Comparison of ENCODE assay signal across 17 cellular contexts in the genomic region with DNA sequence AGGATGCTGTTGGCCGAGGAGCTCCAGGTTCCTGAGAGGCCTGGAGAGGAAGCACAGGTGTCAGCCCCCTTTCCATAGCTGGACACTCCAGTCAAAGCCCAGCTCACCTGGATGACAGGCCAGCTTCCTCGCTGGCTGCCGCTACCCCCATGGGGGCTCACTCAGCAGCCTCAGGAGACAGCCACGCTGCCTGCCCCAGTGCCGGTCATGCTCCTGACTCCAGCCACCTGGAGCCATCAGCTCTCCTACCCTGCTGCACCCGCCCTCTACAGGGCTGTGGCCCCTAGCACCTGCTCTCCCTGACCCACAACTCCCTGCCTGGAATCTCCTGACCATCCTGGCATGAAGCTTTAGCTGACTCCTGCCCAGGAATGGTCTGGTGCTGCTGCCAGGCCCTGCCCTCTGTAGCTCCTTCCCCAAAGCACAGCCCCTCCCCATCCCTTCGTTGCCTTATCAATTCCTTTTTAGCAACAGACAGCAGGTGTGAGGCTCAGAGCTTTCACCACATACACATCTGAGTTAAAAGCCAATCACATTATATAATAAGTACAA.
DNase-seq lines count a peak whose midpoint lies in the region; ATAC-seq lines count a peak whose summit lies in the region.
"Had no signal": no experiment of that assay in that cellular context is flagged by ENCODE, and none has a peak within 500 bp of the region (broad histone marks: within the 10 kb centered on the region; RNA-seq: fewer than 3 reads in every experiment).

No MANE protein-coding gene starts in this region.

- peak overlapping the region; percentile 74 for H3K27ac Mint-ChIP-seq in activated T-cell treated with anti-CD3 and anti-CD28 coated beads, Interleukin-2, amount 50 U/mL, for 24 hours
- H3K27ac Mint-ChIP-seq in activated T-helper 17 cell treated with anti-CD3 and anti-CD28 coated beads, Interleukin-2, amount 50 U/mL, for 72 hours: peak overlapping the region; percentile 69
- peak overlapping the region; percentile 69 for H3K27ac Mint-ChIP-seq in stimulated activated memory B cell treated with anti-CD40 and anti-IgM and Interleukin-4, amounts not matched to agents 10 μg/mL and 1 μg/mL and 100 μg/mL, for 72 hours
- H3K27ac Mint-ChIP-seq: stimulated activated naive CD8-positive, alpha-beta T cell treated with anti-CD3 and anti-CD28 coated beads, Interleukin-15, Interleukin-2, amounts not matched to agents 100 ng/mL and 50 ng/mL, for 24 hours had no signal

- no peak for DNase-seq in activated T-cell treated with anti-CD3 and anti-CD28 coated beads, Interleukin-2, amount 50 U/mL, for 24 hours
- DNase-seq in activated T-cell treated with anti-CD3 and anti-CD28 coated beads, Interleukin-2, amount 50 U/mL, for 4 hours: no peak
- peak; percentile 89 for DNase-seq in NCI-H748 (lab: John Stamatoyannopoulos, UW; ENCODE audit: unreplicated experiment)
- DNase-seq in left lobe of liver (ENCODE audit: low spot score): no peak
- DNase-seq in OCI-M1 (lab: John Stamatoyannopoulos, UW): no peak
- DNase-seq: 8988T; activated CD4-positive, alpha-beta T cell treated with anti-CD3 and anti-CD28 coated beads, Interleukin-2, amount 50 U/mL, for 1 hour; immature natural killer cell; NCI-H1092 treated with DMSO at 0.1 percent for 48 hours; NCI-H2171 treated with DMSO at 0.1 percent for 48 hours; ovary; stimulated activated CD4-positive, alpha-beta T cell treated with anti-CD3 and anti-CD28 coated beads, Interleukin-1b, Interleukin-23, amount 100 ng/mL, for 48 hours had no signal

- H3K9me3 Mint-ChIP-seq in activated T-cell treated with anti-CD3 and anti-CD28 coated beads, Interleukin-2, amount 50 U/mL, for 24 hours: no peaks in the 10 kb centered on the region
- H3K9me3 Mint-ChIP-seq in activated T-cell treated with anti-CD3 and anti-CD28 coated beads, Interleukin-2, amount 50 U/mL, for 4 hours: no peaks in the 10 kb centered on the region
- no peaks in the 10 kb centered on the region for H3K9me3 Mint-ChIP-seq in activated T-helper 17 cell treated with anti-CD3 and anti-CD28 coated beads, Interleukin-2, amount 50 U/mL, for 72 hours
- no peaks in the 10 kb centered on the region for H3K9me3 Mint-ChIP-seq in stimulated activated memory B cell treated with anti-CD40 and anti-IgM and Interleukin-4, amounts not matched to agents 10 μg/mL and 1 μg/mL and 100 μg/mL, for 72 hours
- H3K9me3 Mint-ChIP-seq: brain; immature natural killer cell; stimulated activated naive CD8-positive, alpha-beta T cell treated with anti-CD3 and anti-CD28 coated beads, Interleukin-15, Interleukin-2, amounts not matched to agents 100 ng/mL and 50 ng/mL, for 24 hours had no signal

- no peaks in the 10 kb centered on the region for H3K27me3 Mint-ChIP-seq in activated T-cell treated with anti-CD3 and anti-CD28 coated beads, Interleukin-2, amount 50 U/mL, for 24 hours
- no peaks in the 10 kb centered on the region for H3K27me3 Mint-ChIP-seq in activated T-cell treated with anti-CD3 and anti-CD28 coated beads, Interleukin-2, amount 50 U/mL, for 4 hours (ENCODE audit: low read depth)
- no peaks in the 10 kb centered on the region for H3K27me3 Mint-ChIP-seq in activated T-helper 17 cell treated with anti-CD3 and anti-CD28 coated beads, Interleukin-2, amount 50 U/mL, for 72 hours
- no peaks in the 10 kb centered on the region for H3K27me3 Mint-ChIP-seq in stimulated activated memory B cell treated with anti-CD40 and anti-IgM and Interleukin-4, amounts not matched to agents 10 μg/mL and 1 μg/mL and 100 μg/mL, for 72 hours
- H3K27me3 Mint-ChIP-seq: brain; stimulated activated naive CD8-positive, alpha-beta T cell treated with anti-CD3 and anti-CD28 coated beads, Interleukin-15, Interleukin-2, amounts not matched to agents 100 ng/mL and 50 ng/mL, for 24 hours had no signal

- H3K4me1 Mint-ChIP-seq in activated T-cell treated with anti-CD3 and anti-CD28 coated beads, Interleukin-2, amount 50 U/mL, for 24 hours (ENCODE audit: low read depth): no peaks in the 10 kb centered on the region
- no peaks in the 10 kb centered on the region for H3K4me1 Mint-ChIP-seq in activated T-cell treated with anti-CD3 and anti-CD28 coated beads, Interleukin-2, amount 50 U/mL, for 4 hours (ENCODE audit: low read depth)
- H3K4me1 Mint-ChIP-seq in activated T-helper 17 cell treated with anti-CD3 and anti-CD28 coated beads, Interleukin-2, amount 50 U/mL, for 72 hours: no peaks in the 10 kb centered on the region
- peaks cover 6% of the 10 kb centered on the region for H3K4me1 Mint-ChIP-seq in stimulated activated memory B cell treated with anti-CD40 and anti-IgM and Interleukin-4, amounts not matched to agents 10 μg/mL and 1 μg/mL and 100 μg/mL, for 72 hours
- H3K4me1 Mint-ChIP-seq: immature natural killer cell had no signal

- H3K36me3 Mint-ChIP-seq in activated T-cell treated with anti-CD3 and anti-CD28 coated beads, Interleukin-2, amount 50 U/mL, for 24 hours (ENCODE audit: low read depth): peaks cover 99% of the 10 kb centered on the region
- peaks cover 46% of the 10 kb centered on the region for H3K36me3 Mint-ChIP-seq in activated T-cell treated with anti-CD3 and anti-CD28 coated beads, Interleukin-2, amount 50 U/mL, for 4 hours (ENCODE audit: insufficient read depth)
- peaks cover 100% of the 10 kb centered on the region for H3K36me3 Mint-ChIP-seq in activated T-helper 17 cell treated with anti-CD3 and anti-CD28 coated beads, Interleukin-2, amount 50 U/mL, for 72 hours (ENCODE audit: low read depth)
- peaks cover 77% of the 10 kb centered on the region for H3K36me3 Mint-ChIP-seq in stimulated activated memory B cell treated with anti-CD40 and anti-IgM and Interleukin-4, amounts not matched to agents 10 μg/mL and 1 μg/mL and 100 μg/mL, for 72 hours

- H3K4me3 Mint-ChIP-seq in activated T-cell treated with anti-CD3 and anti-CD28 coated beads, Interleukin-2, amount 50 U/mL, for 24 hours: no peak overlapping the region
- no peak overlapping the region for H3K4me3 Mint-ChIP-seq in activated T-cell treated with anti-CD3 and anti-CD28 coated beads, Interleukin-2, amount 50 U/mL, for 4 hours
- H3K4me3 Mint-ChIP-seq in activated T-helper 17 cell treated with anti-CD3 and anti-CD28 coated beads, Interleukin-2, amount 50 U/mL, for 72 hours: no peak overlapping the region
- peak overlapping the region; percentile 45 for H3K4me3 Mint-ChIP-seq in stimulated activated memory B cell treated with anti-CD40 and anti-IgM and Interleukin-4, amounts not matched to agents 10 μg/mL and 1 μg/mL and 100 μg/mL, for 72 hours
- H3K4me3 Mint-ChIP-seq: brain; immature natural killer cell; stimulated activated naive CD8-positive, alpha-beta T cell treated with anti-CD3 and anti-CD28 coated beads, Interleukin-15, Interleukin-2, amounts not matched to agents 100 ng/mL and 50 ng/mL, for 24 hours had no signal

- no peak for ATAC-seq in activated T-cell treated with anti-CD3 and anti-CD28 coated beads, Interleukin-2, amount 50 U/mL, for 4 hours
- no peak for ATAC-seq in activated T-helper 17 cell treated with anti-CD3 and anti-CD28 coated beads, Interleukin-2, amount 50 U/mL, for 72 hours (replicated peaks)
- ATAC-seq in stimulated activated memory B cell treated with anti-CD40 and anti-IgM and Interleukin-4, amounts not matched to agents 10 μg/mL and 1 μg/mL and 100 μg/mL, for 72 hours: no peak
- ATAC-seq in left lobe of liver: no peak
- ATAC-seq in HG03025 (IDR thresholded peaks at IDR 0.05; ENCODE audit: low FRiP score, unreplicated experiment): no peak
